In the genomic region with DNA sequence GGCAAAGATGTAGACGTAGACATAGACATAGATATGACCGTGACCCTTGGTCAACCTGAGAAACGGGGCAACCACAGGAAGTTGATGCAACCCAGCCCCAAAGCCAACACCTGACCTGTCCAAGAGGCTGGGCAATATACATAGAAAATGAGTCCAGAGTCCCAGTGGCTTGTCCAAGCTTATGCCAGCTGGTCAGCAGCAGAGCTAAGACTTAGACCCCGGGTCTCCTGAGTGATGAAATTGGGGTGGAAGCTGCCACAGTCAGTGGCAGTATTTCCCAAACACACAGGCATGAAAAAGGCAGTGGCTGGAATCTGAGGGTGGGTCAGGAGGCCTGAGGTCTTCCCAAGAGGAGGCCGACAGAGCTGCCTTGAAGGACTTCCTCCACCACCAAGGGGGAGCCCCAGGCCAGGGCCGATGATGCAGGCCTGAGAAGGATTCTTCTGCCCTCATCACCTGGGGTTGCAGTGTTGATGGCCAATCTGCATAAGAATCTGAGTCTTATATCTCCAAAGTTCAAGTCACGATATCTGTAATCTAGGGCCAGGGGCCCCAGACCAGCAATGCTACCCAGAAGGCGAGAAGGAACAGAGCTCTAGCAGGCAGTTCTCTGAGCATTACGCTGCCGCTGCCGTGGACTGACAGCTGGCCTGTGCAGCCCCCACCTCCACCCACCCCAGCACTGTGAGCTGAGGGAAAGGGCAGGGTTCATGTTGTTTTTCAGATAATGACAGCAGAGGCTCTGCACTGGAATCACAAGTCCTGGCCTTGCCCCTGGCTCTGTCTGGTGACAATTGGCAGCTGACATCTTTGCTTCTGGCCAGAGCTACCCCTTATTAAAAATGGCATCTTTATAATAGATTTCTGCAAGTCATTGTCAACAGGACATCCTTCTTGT, we compare ENCODE assay signal across 13 cellular contexts.
DNase-seq lines count a peak whose midpoint lies in the region; ATAC-seq and TF ChIP-seq lines count a peak whose summit lies in the region.
"Had no signal": no experiment of that assay in that cellular context is flagged by ENCODE, and none has a peak within 500 bp of the region (broad histone marks: within the 10 kb centered on the region; RNA-seq: fewer than 3 reads in every experiment).

No MANE protein-coding gene starts in this region.

- no peaks in the 10 kb centered on the region for H3K27me3 ChIP-seq in upper lobe of right lung

- H3K36me3 Mint-ChIP-seq in activated CD4-positive, alpha-beta memory T cell treated with anti-CD3 and anti-CD28 coated beads, Interleukin-2, amount 10 ng/mL, durations not matched to agents 7 days and 5 days (ENCODE audit: low read depth), result no peaks in the 10 kb centered on the region
- no peaks in the 10 kb centered on the region for H3K36me3 Mint-ChIP-seq in activated CD4-positive, alpha-beta memory T cell treated with anti-CD3 and anti-CD28 coated beads for 36 hours
- H3K36me3 Mint-ChIP-seq: activated naive CD4-positive, alpha-beta T cell treated with anti-CD3 and anti-CD28 coated beads, Interleukin-2, amount 10 ng/mL, durations not matched to agents 7 days and 5 days had no signal

- H3K36me3 ChIP-seq in upper lobe of right lung, result no peaks in the 10 kb centered on the region

- intact Hi-C loops in activated CD4-positive, alpha-beta memory T cell treated with anti-CD3 and anti-CD28 coated beads for 36 hours (cut with micrococcal nuclease), result loop anchor here (5.0 kb wide), 1 partner anchor 62 kb away; no protein-coding TSS in a partner anchor
- intact Hi-C loops in upper lobe of right lung (cut with DNase I), result no loop called here

- no peak overlapping the region for H3K4me3 Mint-ChIP-seq in activated CD4-positive, alpha-beta memory T cell treated with anti-CD3 and anti-CD28 coated beads, Interleukin-2, amount 10 ng/mL, durations not matched to agents 7 days and 5 days
- no peak overlapping the region for H3K4me3 Mint-ChIP-seq in activated CD4-positive, alpha-beta memory T cell treated with anti-CD3 and anti-CD28 coated beads for 36 hours
- H3K4me3 Mint-ChIP-seq: activated naive CD4-positive, alpha-beta T cell treated with anti-CD3 and anti-CD28 coated beads, Interleukin-2, amount 10 ng/mL, durations not matched to agents 7 days and 5 days had no signal

- H3K27me3 Mint-ChIP-seq in activated CD4-positive, alpha-beta memory T cell treated with anti-CD3 and anti-CD28 coated beads, Interleukin-2, amount 10 ng/mL, durations not matched to agents 7 days and 5 days, result peaks cover 3% of the 10 kb centered on the region
- no peaks in the 10 kb centered on the region for H3K27me3 Mint-ChIP-seq in activated CD4-positive, alpha-beta memory T cell treated with anti-CD3 and anti-CD28 coated beads for 36 hours

- peak overlapping the region in 1 of 2 donors; percentile 17 for H3K27ac ChIP-seq in coronary artery
- no peak overlapping the region for H3K27ac ChIP-seq in upper lobe of right lung
- H3K27ac ChIP-seq: parathyroid adenoma had no signal

- no peaks in the 10 kb centered on the region for H3K9me3 Mint-ChIP-seq in activated CD4-positive, alpha-beta memory T cell treated with anti-CD3 and anti-CD28 coated beads, Interleukin-2, amount 10 ng/mL, durations not matched to agents 7 days and 5 days
- H3K9me3 Mint-ChIP-seq in activated CD4-positive, alpha-beta memory T cell treated with anti-CD3 and anti-CD28 coated beads for 36 hours, result no peaks in the 10 kb centered on the region
- H3K9me3 Mint-ChIP-seq: activated naive CD4-positive, alpha-beta T cell treated with anti-CD3 and anti-CD28 coated beads, Interleukin-2, amount 10 ng/mL, durations not matched to agents 7 days and 5 days had no signal

- POLR2A ChIA-PET in activated CD4-positive, alpha-beta memory T cell treated with anti-CD3 and anti-CD28 coated beads, Interleukin-2, amount 10 ng/mL, durations not matched to agents 7 days and 5 days (lab: Charles Lee), result interaction anchor here (0.6 to 1.4 kb wide), 3 partner anchors 16 to 243 kb away, joined by 3 to 4 read pairs (median 3); no protein-coding TSS in a partner anchor
- POLR2A ChIA-PET in activated CD4-positive, alpha-beta memory T cell treated with anti-CD3 and anti-CD28 coated beads for 36 hours (lab: Charles Lee), result interaction anchor here (1.9 kb wide), 1 partner anchor 15 kb away, joined by 6 read pairs; no protein-coding TSS in a partner anchor

- no peaks in the 10 kb centered on the region for H3K9me3 ChIP-seq in upper lobe of right lung

- no peaks in the 10 kb centered on the region for H3K4me1 ChIP-seq in upper lobe of right lung

- no peak for DNase-seq in activated CD4-positive, alpha-beta memory T cell treated with anti-CD3 and anti-CD28 coated beads, Interleukin-2, amount 10 ng/mL, durations not matched to agents 7 days and 5 days
- DNase-seq in activated CD4-positive, alpha-beta memory T cell treated with anti-CD3 and anti-CD28 coated beads for 36 hours, result no peak
- peak; percentile 59 for DNase-seq in coronary artery (ENCODE audit: low spot score)
- peak; percentile 85 for DNase-seq in midbrain (lab: John Stamatoyannopoulos, UW)
- DNase-seq in upper lobe of right lung, result no peak
- DNase-seq in NCI-H1092 treated with DMSO at 0.1 percent for 48 hours (lab: John Stamatoyannopoulos, UW), result no peak
- no peak for DNase-seq in NCI-H1436 (lab: John Stamatoyannopoulos, UW)
- DNase-seq: activated CD4-positive, alpha-beta T cell treated with anti-CD3 and anti-CD28 coated beads for 1 hour; activated naive CD4-positive, alpha-beta T cell treated with anti-CD3 and anti-CD28 coated beads, Interleukin-2, amount 10 ng/mL, durations not matched to agents 7 days and 5 days; NCI-H1436 treated with DMSO at 0.1 percent for 48 hours; RPMI8226 had no signal

- CTCF ChIA-PET in activated CD4-positive, alpha-beta memory T cell treated with anti-CD3 and anti-CD28 coated beads, Interleukin-2, amount 10 ng/mL, durations not matched to agents 7 days and 5 days (lab: Charles Lee), result interaction anchor here (0.9 to 2.9 kb wide), 6 partner anchors 10 to 102 kb away, joined by 3 to 11 read pairs (median 3); no protein-coding TSS in a partner anchor
- CTCF ChIA-PET in activated CD4-positive, alpha-beta memory T cell treated with anti-CD3 and anti-CD28 coated beads for 36 hours (lab: Charles Lee), result interaction anchor here (1.2 to 2.1 kb wide), 4 partner anchors 15 to 61 kb away, joined by 3 to 8 read pairs (median 5); no protein-coding TSS in a partner anchor

- no peak overlapping the region for H3K4me3 ChIP-seq in coronary artery
- H3K4me3 ChIP-seq in upper lobe of right lung, result no peak overlapping the region

- H3K4me1 Mint-ChIP-seq in activated CD4-positive, alpha-beta memory T cell treated with anti-CD3 and anti-CD28 coated beads, Interleukin-2, amount 10 ng/mL, durations not matched to agents 7 days and 5 days, result peaks cover 36% of the 10 kb centered on the region
- peaks cover 38% of the 10 kb centered on the region for H3K4me1 Mint-ChIP-seq in activated CD4-positive, alpha-beta memory T cell treated with anti-CD3 and anti-CD28 coated beads for 36 hours (ENCODE audit: low read depth)

- H3K27ac Mint-ChIP-seq in activated CD4-positive, alpha-beta memory T cell treated with anti-CD3 and anti-CD28 coated beads, Interleukin-2, amount 10 ng/mL, durations not matched to agents 7 days and 5 days, result peak overlapping the region; percentile 71
- H3K27ac Mint-ChIP-seq in activated CD4-positive, alpha-beta memory T cell treated with anti-CD3 and anti-CD28 coated beads for 36 hours, result no peak overlapping the region

- TF ChIP-seq CTCF in coronary artery (IDR thresholded peaks at IDR 0.05) (no peak), upper lobe of right lung (IDR thresholded peaks at IDR 0.05) (no peak)

- peak; percentile 6 for ATAC-seq in upper lobe of right lung
- ATAC-seq in HG02852 (IDR thresholded peaks at IDR 0.05; ENCODE audit: unreplicated experiment), result no peak

Comparison
In these comparisons a context has a peak if more than half of its experiments do, and no peak if none do; other contexts are left out.
1. DNase-seq: peak in coronary artery (single experiment) and midbrain (single experiment); none in activated CD4-positive, alpha-beta memory T cell treated with anti-CD3 and anti-CD28 coated beads, Interleukin-2, amount 10 ng/mL, durations not matched to agents 7 days and 5 days (single experiment), activated CD4-positive, alpha-beta memory T cell treated with anti-CD3 and anti-CD28 coated beads for 36 hours (single experiment), upper lobe of right lung (single experiment), NCI-H1092 treated with DMSO at 0.1 percent for 48 hours (single experiment) and NCI-H1436 (single experiment).